8 cellular contexts compared by ENCODE assay signal in the genomic region with DNA sequence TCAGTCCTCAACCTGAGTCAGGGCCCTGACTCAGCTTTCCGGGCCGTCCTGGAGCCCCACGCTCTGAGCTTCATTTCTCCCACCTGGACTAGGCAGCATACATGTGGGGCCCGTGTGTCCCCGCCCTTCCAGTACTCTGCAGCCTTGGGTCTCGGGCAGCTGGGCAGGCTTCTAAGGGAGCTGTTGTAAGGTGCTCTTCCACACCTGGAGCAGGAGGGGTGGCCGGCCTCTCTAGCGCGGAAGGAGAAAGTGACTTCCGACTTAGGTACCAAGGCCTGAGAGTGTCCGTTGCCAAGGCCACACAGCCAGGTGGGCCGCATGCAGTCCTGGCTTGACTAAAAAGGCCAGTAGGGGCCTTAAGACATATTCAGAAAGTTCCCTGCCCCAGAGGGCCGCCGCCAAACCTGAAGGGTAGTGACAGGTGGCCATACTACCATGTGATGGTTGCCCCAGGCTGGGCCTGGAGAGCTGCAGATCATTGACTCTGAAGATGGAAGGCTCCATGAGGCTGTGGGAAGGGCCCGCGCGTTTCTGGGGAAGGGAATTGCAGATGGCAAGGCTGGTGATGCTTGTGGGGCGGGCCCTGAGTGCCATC. TPM values are rescaled to one million over a fixed set of nuclear protein-coding genes. Genes with fewer than 3 reads are reported as not detected.
DNase-seq lines count a peak whose midpoint lies in the region; ATAC-seq and TF ChIP-seq lines count a peak whose summit lies in the region.

No MANE protein-coding gene starts in this region.

- TF ChIP-seq CTCF in chondrocyte (IDR thresholded peaks at IDR 0.05) (no peak), ovary (IDR thresholded peaks at IDR 0.05) (no peak)

- H3K4me1 Mint-ChIP-seq in chondrocyte (ENCODE audit: low read depth) = peaks cover 49% of the 10 kb centered on the region

- H3K4me3 Mint-ChIP-seq in chondrocyte (ENCODE audit: unreplicated experiment) = peak overlapping the region; percentile 62

- H3K9me3 Mint-ChIP-seq in chondrocyte (ENCODE audit: low read depth) = no peaks in the 10 kb centered on the region

- DNase-seq in NCI-H345 treated with DMSO at 0.1 percent for 48 hours (lab: John Stamatoyannopoulos, UW; ENCODE audit: unreplicated experiment) (peak; percentile 28), NCI-H345 (lab: John Stamatoyannopoulos, UW) (no peak), chondrocyte (ENCODE audit: low spot score) (no peak), ovary (peak in 1 of 5 donors; percentile 54), AG08396 (ENCODE audit: low spot score) (no peak), NCI-H2107 (lab: John Stamatoyannopoulos, UW) (no peak)

- no peaks in the 10 kb centered on the region for H3K27me3 ChIP-seq in ovary

- peak overlapping the region; percentile 93 for H3K27ac Mint-ChIP-seq in chondrocyte (ENCODE audit: unreplicated experiment)

- H3K4me1 ChIP-seq in ovary (ENCODE audit: insufficient read depth) = peaks cover 17% of the 10 kb centered on the region

- intact Hi-C loops in ovary (cut with DNase I) = loop anchor here in 1 of 4 donors (2.0 to 10.0 kb wide), 2 partner anchors 15 to 65 kb away; partner anchors contain the start of genes HYAL2 and TUSC2

- TF ChIP-seq EP300 in ovary (IDR thresholded peaks at IDR 0.05) = no peak

- H3K36me3 ChIP-seq in ovary = no peaks in the 10 kb centered on the region

- H3K27ac ChIP-seq in ovary = peak overlapping the region; percentile 97 to 99

- ATAC-seq in HG03280 (IDR thresholded peaks at IDR 0.05; ENCODE audit: unreplicated experiment) = peak; percentile 20
- no peak for ATAC-seq in HG02571 (IDR thresholded peaks at IDR 0.05; ENCODE audit: unreplicated experiment)

- no peaks in the 10 kb centered on the region for H3K27me3 Mint-ChIP-seq in chondrocyte (ENCODE audit: low read depth)

- TF ChIP-seq POLR2A in ovary (IDR thresholded peaks at IDR 0.05) = no peak

- peaks cover 13% of the 10 kb centered on the region for H3K36me3 Mint-ChIP-seq in chondrocyte (ENCODE audit: low read depth)

- WGBS in ovary, 3 donors = 52 to 56% (median 53%) methylated on average over 18 of the region's 18 CpGs

- no peak overlapping the region for H3K4me3 ChIP-seq in ovary

- no peaks in the 10 kb centered on the region for H3K9me3 ChIP-seq in ovary

RNA-seq across cellular contexts. Expression of gene SEMA3B, which starts 9.4 kb away (rescaled TPM):
- 9.6 to 16.4 TPM (median 14.9 TPM) in 3 replicates for total RNA-seq in chondrocyte
- total RNA-seq in ovary = 100 to 1,000 TPM in 1 of 7 donors, 10 to 100 TPM in 6; 18.4 to 224 (median 51.9) TPM
- polyA plus RNA-seq in ovary = 10 to 100 TPM in 1 of 2 donors, 1 to 10 TPM in 1; 5.0 to 30.9 TPM

RNA-seq across cellular contexts. Expression of gene LSMEM2, which starts 19.4 kb away (rescaled TPM):
- total RNA-seq in chondrocyte = not detected in 3 replicates
- 1 to 10 TPM in 2 of 7 donors, under 1 TPM in 3, not detected in 2; 0.42 to 1.4 (median 0.76) TPM for total RNA-seq in ovary
- polyA plus RNA-seq in ovary = 1 to 10 TPM in 1 of 2 donors, under 1 TPM in 1; 0.60 to 1.0 TPM

RNA-seq across cellular contexts. Expression of gene GNAI2, which starts 23.5 kb away (rescaled TPM):
- total RNA-seq in chondrocyte (388 to 444 TPM (median 443 TPM) in 3 replicates), ovary (100 to 1,000 TPM in 6 of 7 donors, 10 to 100 TPM in 1; 72.3 to 259 (median 212) TPM)
- polyA plus RNA-seq in ovary = 100 to 1,000 TPM; 189 to 309 TPM

RNA-seq across cellular contexts. Expression of gene IFRD2, which starts 32.7 kb away (rescaled TPM):
- 38.9 to 54.4 TPM (median 44.0 TPM) in 3 replicates for total RNA-seq in chondrocyte
- total RNA-seq in ovary = 10 to 100 TPM; 31.8 to 76.9 (median 56.4) TPM
- 10 to 100 TPM; 14.5 to 32.8 TPM for polyA plus RNA-seq in ovary

RNA-seq across cellular contexts. Expression of gene HYAL3, which starts 39.7 kb away (rescaled TPM):
- total RNA-seq in chondrocyte = 5.3 to 6.9 TPM (median 5.4 TPM) in 3 replicates
- 1 to 10 TPM in 6 of 7 donors, under 1 TPM in 1; 0.58 to 4.3 (median 2.0) TPM for total RNA-seq in ovary
- polyA plus RNA-seq in ovary = 1 to 10 TPM; 1.5 to 1.9 TPM
